In genomic region chr11:16543642-16544041, GRCh38 we compare ENCODE assay signal across 26 cellular contexts.
"Had no signal": no experiment of that assay in that cellular context is flagged by ENCODE, and none has a peak within 500 bp of the region (broad histone marks: within the 10 kb centered on the region; RNA-seq: fewer than 3 reads in every experiment).

No MANE protein-coding gene starts in this region.

- H3K27ac ChIP-seq: neural progenitor cell, ovary, parathyroid adenoma, psoas muscle, right lobe of liver, sigmoid colon, stomach, thoracic aorta, thyroid gland, tibial nerve, upper lobe of left lung, vagina had no signal

- ATAC-seq: naive thymus-derived CD4-positive, alpha-beta T cell; natural killer cell; psoas muscle; right cardiac atrium; right lobe of liver; stimulated activated effector memory CD8-positive, alpha-beta T cell treated with anti-CD3 and anti-CD28 coated beads, Interleukin-12 subunit alpha, Interleukin-12 subunit beta, amount 100 ng/mL, for 72 hours; stimulated activated naive B cell treated with anti-CD40 and anti-IgM and Interleukin-4, amounts not matched to agents 10 μg/mL and 1 μg/mL and 100 μg/mL, for 72 hours had no signal

- H3K4me2 ChIP-seq: neural progenitor cell had no signal

- H3K27me3 ChIP-seq: neural progenitor cell, ovary, right lobe of liver, sigmoid colon, stomach, thyroid gland, tibial nerve, upper lobe of left lung, vagina had no signal

- H2AFZ ChIP-seq: neural progenitor cell, parathyroid adenoma had no signal

- H3K79me2 ChIP-seq: parathyroid adenoma had no signal

- H3K36me3 ChIP-seq: neural progenitor cell, ovary, right lobe of liver, sigmoid colon, stomach, thoracic aorta, thyroid gland, tibial nerve, upper lobe of left lung, vagina had no signal

- H3K4me1 ChIP-seq: neural progenitor cell, parathyroid adenoma, psoas muscle, right lobe of liver, sigmoid colon, stomach, thyroid gland, tibial nerve, upper lobe of left lung, vagina had no signal

- H3K4me3 ChIP-seq: neural progenitor cell, ovary, psoas muscle, right lobe of liver, sigmoid colon, stomach, thoracic aorta, thyroid gland, tibial nerve, upper lobe of left lung, vagina had no signal

- H3K9ac ChIP-seq: neural progenitor cell, parathyroid adenoma had no signal

- DNase-seq: naive thymus-derived CD4-positive, alpha-beta T cell; natural killer cell; occipital lobe; ovary; posterior cingulate gyrus; psoas muscle; right cardiac atrium; right lobe of liver; sigmoid colon; small intestine; stimulated activated CD4-positive, alpha-beta T cell treated with anti-CD3 and anti-CD28 coated beads, Interleukin-15, amount 100 ng/mL, for 24 hours; stimulated activated CD4-positive, alpha-beta T cell treated with anti-CD3 and anti-CD28 coated beads, Interleukin-2, amount 100 ng/mL, for 24 hours; stimulated activated CD4-positive, alpha-beta T cell treated with anti-CD3 and anti-CD28 coated beads, Interleukin-2, amount 100 ng/mL, for 48 hours; stimulated activated CD4-positive, alpha-beta T cell treated with anti-CD3 and anti-CD28 coated beads, Interleukin-4, amount 100 ng/mL, for 24 hours; stimulated activated naive B cell treated with anti-CD40 and anti-IgM and Interleukin-4, amounts not matched to agents 10 μg/mL and 1 μg/mL and 100 μg/mL, for 72 hours; stimulated activated naive CD4-positive, alpha-beta T cell treated with Interleukin-2 at 50 U/mL for 16 hours; stomach; thyroid gland; trophoblast cell; upper lobe of left lung had no signal

- H3K9me3 ChIP-seq: ovary, right lobe of liver, sigmoid colon, thoracic aorta, thyroid gland, upper lobe of left lung, vagina had no signal

- FAIRE-seq: small intestine had no signal
